8 cellular contexts compared by ENCODE assay signal in genomic region chr6:170553686-170554085, GRCh38.
A peak's percentile ranks its signal among the peaks of the same experiment; 100 is the strongest.
DNase-seq lines count a peak whose midpoint lies in the region; ATAC-seq and TF ChIP-seq lines count a peak whose summit lies in the region.

No MANE protein-coding gene starts in this region.

- H3K9me2 ChIP-seq in OCI-LY1 (ENCODE audit: low read depth, low read length): no peaks in the 10 kb centered on the region

- H4K20me1 ChIP-seq in OCI-LY1 (ENCODE audit: insufficient read depth, low read length): 0 out of 2 replicates have a peak, but pooled peaks cover 5% of the 10 kb centered on the region

- H3K79me2 ChIP-seq in OCI-LY1 (ENCODE audit: insufficient read depth, low read length): peaks cover 70% of the 10 kb centered on the region

- H3F3A ChIP-seq in OCI-LY1 (ENCODE audit: insufficient read depth, low read length): no peaks in the 10 kb centered on the region

- H3K4me3 ChIP-seq in OCI-LY1 (ENCODE audit: low read depth, low read length, poor library complexity, severe bottlenecking): peak overlapping the region; percentile 83
- peak overlapping the region; percentile 93 for H3K4me3 ChIP-seq in effector memory CD4-positive, alpha-beta T cell (ENCODE audit: insufficient read depth, low read depth, low read length, poor library complexity, severe bottlenecking)

- peak overlapping the region; percentile 98 for H2AFZ ChIP-seq in OCI-LY1 (ENCODE audit: low read length)

- no peaks in the 10 kb centered on the region for H3K9me3 ChIP-seq in OCI-LY1 (ENCODE audit: low read length)
- H3K9me3 ChIP-seq in effector memory CD4-positive, alpha-beta T cell (ENCODE audit: control insufficient read depth, low read length): no peaks in the 10 kb centered on the region

- H3K9ac ChIP-seq in OCI-LY1 (ENCODE audit: low read length): peak overlapping the region; percentile 88

- H3K4me1 ChIP-seq in OCI-LY1 (ENCODE audit: insufficient read depth, low read length, severe bottlenecking): peaks cover 46% of the 10 kb centered on the region
- H3K4me1 ChIP-seq in effector memory CD4-positive, alpha-beta T cell (ENCODE audit: control insufficient read depth, insufficient read depth, low read length, poor library complexity, severe bottlenecking): peaks cover 28% of the 10 kb centered on the region

- H3K27me3 ChIP-seq in OCI-LY1 (ENCODE audit: insufficient read depth, low read length): no peaks in the 10 kb centered on the region
- H3K27me3 ChIP-seq in effector memory CD4-positive, alpha-beta T cell (replicated peaks; ENCODE audit: control insufficient read depth, insufficient read depth, low read length, poor library complexity, severe bottlenecking): no peaks in the 10 kb centered on the region

- in situ Hi-C loops in ACHN (cut with HindIII; ENCODE audit: low pct_ligation_motif_present, low pct_unique_long_range_greater_than_20kb, low sequenced_read_pairs): no loop called here

- DNase-seq in AML-193 (lab: John Stamatoyannopoulos, UW) (peak; percentile 59 to 75), middle frontal gyrus (ENCODE audit: extremely low spot score, low spot score) (peak; percentile 27), NCI-H82 treated with DMSO at 0.1 percent for 48 hours (lab: John Stamatoyannopoulos, UW; ENCODE audit: unreplicated experiment) (no peak), ACHN (no peak)
- DNase-seq in effector memory CD4-positive, alpha-beta T cell: peak in 1 of 3 donors; percentile 44

- H3K27ac ChIP-seq in OCI-LY1 (ENCODE audit: low read depth, low read length, poor library complexity, severe bottlenecking): peak overlapping the region; percentile 90
- peak overlapping the region; percentile 91 for H3K27ac ChIP-seq in effector memory CD4-positive, alpha-beta T cell (ENCODE audit: insufficient read depth, low read length, poor library complexity, severe bottlenecking)

- H3K36me3 ChIP-seq in OCI-LY1 (ENCODE audit: insufficient read depth, low read length): peaks cover 44% of the 10 kb centered on the region
- H3K36me3 ChIP-seq in effector memory CD4-positive, alpha-beta T cell (ENCODE audit: control insufficient read depth, insufficient read depth, low read length): peaks cover 14% of the 10 kb centered on the region

- TF ChIP-seq CTCF in OCI-LY1 (IDR thresholded peaks at IDR 0.05; ENCODE audit: low read length): no peak

- ATAC-seq in GM18861 (IDR thresholded peaks at IDR 0.05; ENCODE audit: unreplicated experiment): peak; percentile 14
- ATAC-seq in HG03039 (IDR thresholded peaks at IDR 0.05; ENCODE audit: unreplicated experiment): peak; percentile 34

- H3K4me2 ChIP-seq in OCI-LY1 (ENCODE audit: low read length): peak overlapping the region; percentile 95

Comparison
In these comparisons a context has a peak if more than half of its experiments do, and no peak if none do; other contexts are left out.
1. DNase-seq: peak in AML-193 (2 of 2) and middle frontal gyrus (single experiment); none in NCI-H82 treated with DMSO at 0.1 percent for 48 hours (single experiment) and ACHN (single experiment).